ENCODE assay signal across 9 cellular contexts in genomic region chr9:131310833-131311554, GRCh38. TPM values are rescaled to one million over a fixed set of nuclear protein-coding genes. Genes with fewer than 3 reads are reported as not detected.
DNase-seq lines count a peak whose midpoint lies in the region; FAIRE-seq lines count a peak whose summit lies in the region.
"Had no signal": no experiment of that assay in that cellular context is flagged by ENCODE, and none has a peak within 500 bp of the region (broad histone marks: within the 10 kb centered on the region; RNA-seq: fewer than 3 reads in every experiment).

No MANE protein-coding gene starts in this region.

- H3K4me3 Mint-ChIP-seq in CD4-positive, alpha-beta memory T cell = peak overlapping the region; percentile 31 to 79 (median 73)

- intact Hi-C loops in CD4-positive, alpha-beta memory T cell (cut with micrococcal nuclease) = no loop called here

- peak; percentile 67 to 87 (median 74) for DNase-seq in CD4-positive, alpha-beta memory T cell
- DNase-seq in T-helper 2 cell (peak in 4 of 5 experiments; percentile 38 to 85 (median 62)), HTR-8/SVneo (ENCODE audit: insufficient read length, low spot score) (no peak), NAMALWA (ENCODE audit: low spot score) (no peak), epidermal melanocyte (ENCODE audit: insufficient read length, low spot score) (no peak), iPS-NIHi7 (ENCODE audit: extremely low spot score) (no peak)
- DNase-seq in activated naive CD4-positive, alpha-beta T cell treated with anti-CD3 and anti-CD28 coated beads, Interleukin-2, amount 50 U/mL, for 16 hours = peak; percentile 59
- peak; percentile 18 to 44 for DNase-seq in stimulated activated CD4-positive, alpha-beta T cell treated with anti-CD3 and anti-CD28 coated beads, Interleukin-12 subunit alpha, Interleukin-12 subunit beta, amount 100 ng/mL, for 24 hours (ENCODE audit: low read depth in 2 of 2)

- no peak for FAIRE-seq in HTR-8/SVneo (lab: Jason Lieb, UNC)
- FAIRE-seq: G401.6 had no signal

- peak overlapping the region; percentile 4 to 42 for H3K4me3 ChIP-seq in CD4-positive, alpha-beta memory T cell (ENCODE audit: low read length in 2 of 2)

- H3K27ac ChIP-seq in CD4-positive, alpha-beta memory T cell (ENCODE audit: low read depth, low read length) = no peak overlapping the region

- peaks cover 12% of the 10 kb centered on the region for H3K4me1 ChIP-seq in CD4-positive, alpha-beta memory T cell (ENCODE audit: insufficient read depth, low read length)

- peak overlapping the region in 6 of 7 donors; percentile 79 to 86 (median 84) for H3K27ac Mint-ChIP-seq in CD4-positive, alpha-beta memory T cell

- POLR2A ChIA-PET in CD4-positive, alpha-beta memory T cell (lab: Charles Lee; ENCODE audit: partially characterized antibody) = interaction anchor here (1.3 to 4.4 kb wide), 6 partner anchors 32 to 58 kb away, joined by 3 to 16 read pairs (median 7); partner anchors contain the start of gene FAM78A

- H3K27me3 ChIP-seq in CD4-positive, alpha-beta memory T cell (ENCODE audit: insufficient read depth, low read length) = no peaks in the 10 kb centered on the region

- CTCF ChIA-PET in CD4-positive, alpha-beta memory T cell (lab: Charles Lee; ENCODE audit: partially characterized antibody) = interaction anchor here (0.9 to 2.3 kb wide), 4 partner anchors 18 to 133 kb away, joined by 3 to 9 read pairs (median 4); no protein-coding TSS in a partner anchor

- H3K4me1 Mint-ChIP-seq in CD4-positive, alpha-beta memory T cell = peaks cover 9 to 13% (median 12%) of the 10 kb centered on the region in 4 donors

- no peaks in the 10 kb centered on the region for H3K36me3 Mint-ChIP-seq in CD4-positive, alpha-beta memory T cell

- H3K36me3 ChIP-seq in CD4-positive, alpha-beta memory T cell (ENCODE audit: insufficient read depth, low read length) = no peaks in the 10 kb centered on the region

- no peaks in the 10 kb centered on the region for H3K9me3 Mint-ChIP-seq in CD4-positive, alpha-beta memory T cell

- H3K9me3 ChIP-seq in CD4-positive, alpha-beta memory T cell (ENCODE audit: control insufficient read depth in 1 of 2, low read length in 2 of 2) = no peaks in the 10 kb centered on the region

- no peaks in the 10 kb centered on the region for H3K27me3 Mint-ChIP-seq in CD4-positive, alpha-beta memory T cell

RNA-seq across cellular contexts. Expression of gene PLPP7, which starts 21.5 kb away (rescaled TPM):
- not detected for total RNA-seq in CD4-positive, alpha-beta memory T cell
- polyA plus RNA-seq in CD4-positive, alpha-beta memory T cell = not detected

RNA-seq across cellular contexts. Expression of gene FAM78A, which starts 34.7 kb away (rescaled TPM):
- 10 to 100 TPM; 93.5 TPM for total RNA-seq in CD4-positive, alpha-beta memory T cell
- polyA plus RNA-seq in CD4-positive, alpha-beta memory T cell = 10 to 100 TPM in 1 of 2 donors, 1 to 10 TPM in 1; 5.5 to 29.2 TPM

Comparison
In these comparisons a context has a peak if more than half of its experiments do, and no peak if none do; other contexts are left out.
1. DNase-seq: peak in CD4-positive, alpha-beta memory T cell (5 of 5), T-helper 2 cell (4 of 5), activated naive CD4-positive, alpha-beta T cell treated with anti-CD3 and anti-CD28 coated beads, Interleukin-2, amount 50 U/mL, for 16 hours (single experiment) and stimulated activated CD4-positive, alpha-beta T cell treated with anti-CD3 and anti-CD28 coated beads, Interleukin-12 subunit alpha, Interleukin-12 subunit beta, amount 100 ng/mL, for 24 hours (2 of 2); none in HTR-8/SVneo (single experiment), NAMALWA (single experiment), epidermal melanocyte (single experiment) and iPS-NIHi7 (single experiment).